9 cellular contexts compared by ENCODE assay signal in the genomic region with DNA sequence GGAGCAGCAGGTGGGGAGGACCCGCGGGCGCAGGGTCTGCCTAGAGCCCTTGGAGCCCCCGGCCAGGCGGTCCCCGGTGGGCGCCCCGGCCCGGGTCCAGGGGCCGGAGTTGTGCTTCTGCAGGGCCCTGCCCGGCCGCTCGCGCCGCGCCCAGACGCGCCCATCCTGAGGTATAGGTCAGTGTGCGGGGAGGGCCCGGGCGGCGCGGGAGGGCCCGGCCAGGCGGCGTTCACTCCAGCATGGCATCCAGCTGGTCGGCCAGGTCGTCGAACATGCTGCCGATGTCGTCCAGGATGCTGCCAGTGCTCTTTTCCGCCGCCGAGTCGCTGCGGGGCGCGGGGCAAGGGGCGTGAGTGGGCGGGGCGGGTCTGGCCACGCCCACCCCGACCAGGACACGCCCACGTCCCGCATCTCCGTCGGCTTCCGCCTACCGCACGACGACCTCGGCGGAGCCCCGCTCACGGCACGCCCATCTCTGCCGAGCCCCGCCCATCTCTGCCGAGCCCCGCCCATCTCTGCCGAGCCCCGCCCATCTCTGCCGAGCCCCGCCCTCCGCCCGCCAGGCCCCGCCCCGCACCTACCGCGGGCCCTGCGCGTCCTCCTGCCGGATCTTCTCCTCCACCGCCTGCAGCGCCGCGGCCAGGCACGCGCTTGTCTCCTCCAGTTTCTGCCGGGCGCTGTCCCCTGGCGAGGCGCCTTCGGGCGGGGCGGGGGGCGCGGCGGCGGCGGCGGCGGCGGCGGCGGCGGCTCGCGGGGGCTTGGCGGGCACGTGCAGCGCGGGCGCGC.
A peak's percentile ranks its signal among the peaks of the same experiment; 100 is the strongest.
DNase-seq lines count a peak whose midpoint lies in the region; ATAC-seq and TF ChIP-seq lines count a peak whose summit lies in the region.
"Had no signal": no experiment of that assay in that cellular context is flagged by ENCODE, and none has a peak within 500 bp of the region (broad histone marks: within the 10 kb centered on the region; RNA-seq: fewer than 3 reads in every experiment).

No MANE protein-coding gene starts in this region.

- no peak overlapping the region for H3K4me3 ChIP-seq in HAP-1
- H3K4me3 ChIP-seq: coronary artery had no signal

- H3K27me3 ChIP-seq in HAP-1 (ENCODE audit: low read depth): no peaks in the 10 kb centered on the region

- H3K36me3 ChIP-seq in HAP-1 (replicated peaks): peaks cover 41% of the 10 kb centered on the region

- ATAC-seq in HG03280 (IDR thresholded peaks at IDR 0.05; ENCODE audit: unreplicated experiment): no peak

- no peak overlapping the region for H3K4me3 Mint-ChIP-seq in nephron progenitor cell

- H3K27ac Mint-ChIP-seq in nephron progenitor cell: no peak overlapping the region

- H3K9me3 ChIP-seq in HAP-1: no peaks in the 10 kb centered on the region

- peaks cover 3% of the 10 kb centered on the region for H3K27me3 Mint-ChIP-seq in nephron progenitor cell (ENCODE audit: low read depth, poor library complexity)

- no peaks in the 10 kb centered on the region for H3K4me1 ChIP-seq in HAP-1

- TF ChIP-seq CTCF in GM10266 (IDR thresholded peaks at IDR 0.05; ENCODE audit: control insufficient read depth, insufficient read depth, low read depth, missing control alignments): no peak
- no peak for TF ChIP-seq CTCF in nephron progenitor cell (IDR thresholded peaks at IDR 0.05)

- no peaks in the 10 kb centered on the region for H3K9me3 Mint-ChIP-seq in nephron progenitor cell

- peaks cover 23% of the 10 kb centered on the region for H3K36me3 Mint-ChIP-seq in nephron progenitor cell (ENCODE audit: low read depth)

- DNase-seq in GM10266 (ENCODE audit: extremely low spot score): peak; percentile 62
- peak; percentile 30 for DNase-seq in T-helper 9 cell
- DNase-seq in ecto neural progenitor cell (ENCODE audit: low spot score): peak; percentile 81
- peak; percentile 59 for DNase-seq in nephron progenitor cell
- DNase-seq in RPMI8226: no peak
- DNase-seq in HAP-1 (ENCODE audit: low spot score in 2 of 2): no peak
- DNase-seq in NCI-H446 (lab: John Stamatoyannopoulos, UW): no peak

- H3K4me1 Mint-ChIP-seq in nephron progenitor cell: no peaks in the 10 kb centered on the region

- in situ Hi-C loops in HAP-1 (cut with MboI; ENCODE audit: low sequenced_read_pairs): no loop called here

Comparison
In these comparisons a context has a peak if more than half of its experiments do, and no peak if none do; other contexts are left out.
1. DNase-seq: peak in GM10266 (single experiment), T-helper 9 cell (single experiment), ecto neural progenitor cell (single experiment) and nephron progenitor cell (single experiment); none in RPMI8226 (single experiment), HAP-1 (0 of 2) and NCI-H446 (0 of 2).